8 cellular contexts compared by ENCODE assay signal in the genomic region with DNA sequence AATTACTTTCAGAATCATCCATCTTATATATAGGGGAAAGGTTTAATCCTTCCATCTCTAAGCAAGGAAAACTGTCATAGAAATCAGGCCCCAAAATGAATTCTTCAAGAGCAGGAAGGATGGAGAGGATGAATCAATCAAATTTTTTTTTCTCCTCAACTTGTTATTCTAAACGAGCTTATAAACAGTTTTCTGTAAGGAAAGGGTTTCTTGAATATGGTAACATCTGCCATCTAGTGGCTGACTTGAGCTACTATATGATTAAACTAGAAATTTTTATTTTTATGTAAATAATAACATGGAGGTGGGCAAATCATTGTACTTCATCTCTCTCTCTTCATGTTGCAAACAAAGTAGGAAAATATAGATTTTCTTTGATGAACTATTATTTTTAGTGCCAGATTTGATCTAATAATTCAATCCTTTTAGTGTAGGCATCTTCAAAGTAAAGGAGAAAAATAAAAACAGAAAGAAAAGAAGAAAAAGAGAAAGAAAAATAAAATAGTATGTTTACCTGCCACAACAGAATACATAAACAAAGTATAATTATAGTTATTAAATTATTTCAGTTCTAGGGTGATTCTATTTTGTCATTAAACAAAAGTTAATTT.
A peak's percentile ranks its signal among the peaks of the same experiment; 100 is the strongest.
DNase-seq lines count a peak whose midpoint lies in the region; ATAC-seq, FAIRE-seq and TF ChIP-seq lines count a peak whose summit lies in the region.

No MANE protein-coding gene starts in this region.

- no peaks in the 10 kb centered on the region for H3K9me3 Mint-ChIP-seq in T-cell

- peak; percentile 35 for DNase-seq in AG09309 (ENCODE audit: low read depth)
- peak; percentile 72 for DNase-seq in NCI-H146 treated with DMSO at 0.1 percent for 48 hours (lab: John Stamatoyannopoulos, UW; ENCODE audit: unreplicated experiment)
- no peak for DNase-seq in T-cell
- DNase-seq in frontal cortex (ENCODE audit: low spot score in 2 of 2), result peak in 1 of 2 donors; percentile 8
- DNase-seq in skeletal muscle cell (ENCODE audit: low read depth), result peak; percentile 18
- DNase-seq in activated CD4-positive, alpha-beta T cell treated with anti-CD3 and anti-CD28 coated beads, Interleukin-2, amount 50 U/mL, for 1 hour, result no peak

- no peak overlapping the region for H3K27ac Mint-ChIP-seq in T-cell

- no peaks in the 10 kb centered on the region for H3K36me3 Mint-ChIP-seq in T-cell

- peak; percentile 46 for TF ChIP-seq CTCF in AG09309 (IDR thresholded peaks at IDR 0.05; ENCODE audit: control insufficient read depth, insufficient read depth, low read depth, low read length, missing control alignments)

- H3K4me3 Mint-ChIP-seq in T-cell, result no peak overlapping the region

- H3K4me1 Mint-ChIP-seq in T-cell, result peaks cover 0 to 4% (median 4%) of the 10 kb centered on the region in 3 donors

- POLR2A ChIA-PET in T-cell (lab: Charles Lee), result interaction anchor here in 1 of 2 donors (0.5 kb wide), 1 partner anchor 10 kb away, joined by 3 read pairs; no protein-coding TSS in a partner anchor

- peaks cover 7 to 16% of the 10 kb centered on the region in 2 donors for H3K27me3 Mint-ChIP-seq in T-cell

- peak; percentile 91 for FAIRE-seq in frontal cortex (lab: Jason Lieb, UNC)

- CTCF ChIA-PET in T-cell (lab: Charles Lee), result interaction anchor here (0.7 to 3.4 kb wide), 11 partner anchors 8 to 567 kb away, joined by 3 to 57 read pairs (median 4); partner anchors contain the start of genes ZBBX (in 2 of the 2) and SERPINI1 (in 1 of the 2)

- peak; percentile 91 for ATAC-seq in GM18505 (IDR thresholded peaks at IDR 0.05; ENCODE audit: unreplicated experiment)
- ATAC-seq in HG02943 (IDR thresholded peaks at IDR 0.05; ENCODE audit: low read depth, unreplicated experiment), result peak; percentile 83
- peak in 3 of 4 experiments; percentile 27 to 62 (median 32) for ATAC-seq in T-cell (replicated peaks in 1 of 4)

- TF ChIP-seq POLR2A in GM18505 (IDR thresholded peaks at IDR 0.05; ENCODE audit: borderline replicate concordance, extremely low read depth, insufficient read depth, insufficient read length), result no peak

- H3K4me3 ChIP-seq in AG09309 (ENCODE audit: control insufficient read depth, low read depth, low read length) (no peak overlapping the region), skeletal muscle cell (ENCODE audit: low read depth, low read length) (no peak overlapping the region)

Comparison
In these comparisons a context has a peak if more than half of its experiments do, and no peak if none do; other contexts are left out.
1. DNase-seq: peak in AG09309 (single experiment), NCI-H146 treated with DMSO at 0.1 percent for 48 hours (single experiment) and skeletal muscle cell (single experiment); none in T-cell (0 of 34) and activated CD4-positive, alpha-beta T cell treated with anti-CD3 and anti-CD28 coated beads, Interleukin-2, amount 50 U/mL, for 1 hour (single experiment).
2. ATAC-seq: peak in every context shown above with its lines; median percentile 91 in GM18505; 83 in HG02943; 32 in T-cell.